Comparison of ENCODE assay signal across 10 cellular contexts in the genomic region with DNA sequence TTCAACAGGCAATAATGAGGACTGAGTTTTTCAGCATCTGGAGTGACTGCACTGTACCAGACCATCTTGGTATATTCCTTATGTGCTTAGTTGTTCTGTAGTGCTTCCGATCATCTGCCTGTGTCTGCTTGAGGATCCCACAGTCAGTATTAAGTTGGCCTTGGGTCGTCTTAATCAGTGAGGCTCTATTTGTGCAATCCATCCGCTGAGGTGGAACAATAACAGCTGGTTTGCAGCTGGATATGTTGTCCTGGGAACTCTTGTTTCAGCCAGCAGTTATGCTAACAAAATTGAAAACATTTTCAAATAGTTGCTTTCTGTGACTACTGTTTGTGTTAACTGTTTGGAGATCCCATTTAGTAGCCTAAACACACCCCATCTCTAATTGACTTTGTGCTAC.
DNase-seq lines count a peak whose midpoint lies in the region; TF ChIP-seq lines count a peak whose summit lies in the region.
"Had no signal": no experiment of that assay in that cellular context is flagged by ENCODE, and none has a peak within 500 bp of the region (broad histone marks: within the 10 kb centered on the region; RNA-seq: fewer than 3 reads in every experiment).

No MANE protein-coding gene starts in this region.

- H3K4me3 ChIP-seq in fibroblast of the aortic adventitia (ENCODE audit: low read depth, low read length), result no peak overlapping the region
- H3K4me3 ChIP-seq in uterus, result no peak overlapping the region

- H3K27ac ChIP-seq in uterus, result peak overlapping the region; percentile 49 to 79

- H3K4me3 Mint-ChIP-seq in CD14-positive monocyte, result no peak overlapping the region

- TF ChIP-seq CTCF in fibroblast of the aortic adventitia (IDR thresholded peaks at IDR 0.05; ENCODE audit: insufficient read depth, low read length) (no peak), uterus (IDR thresholded peaks at IDR 0.05) (no peak), GM20000 (IDR thresholded peaks at IDR 0.05; ENCODE audit: extremely low read depth, missing control alignments) (no peak), CD14-positive monocyte (IDR thresholded peaks at IDR 0.05) (no peak)

- peaks cover 0 to 2% (median 2%) of the 10 kb centered on the region in 3 donors for H3K27me3 Mint-ChIP-seq in CD14-positive monocyte (ENCODE audit: low read depth in 3 of 3)

- H3K27me3 ChIP-seq in uterus, result no peaks in the 10 kb centered on the region

- H3K36me3 Mint-ChIP-seq in CD14-positive monocyte, result no peaks in the 10 kb centered on the region

- no peaks in the 10 kb centered on the region for H3K9me3 Mint-ChIP-seq in CD14-positive monocyte

- DNase-seq in NCI-H2171 (lab: John Stamatoyannopoulos, UW), result peak; percentile 8
- peak; percentile 83 for DNase-seq in fibroblast of the aortic adventitia (ENCODE audit: low read depth)
- peak; percentile 65 for DNase-seq in myocyte (ENCODE audit: low read depth)
- DNase-seq in uterus, result peak; percentile 22 to 52
- DNase-seq in activated CD4-positive, alpha-beta T cell treated with anti-CD3 and anti-CD28 coated beads, Interleukin-2, amount 50 U/mL, for 1 hour, result no peak
- no peak for DNase-seq in GM20000 (ENCODE audit: low spot score)
- no peak for DNase-seq in CD14-positive monocyte (ENCODE audit: low spot score)
- DNase-seq: activated CD4-positive, CD25-positive, alpha-beta regulatory T cell treated with anti-CD3 and anti-CD28 coated beads, Interleukin-2, amount 50 U/mL, for 72 hours; NCI-H82; stimulated activated CD4-positive, alpha-beta T cell treated with anti-CD3 and anti-CD28 coated beads, Interleukin-12 subunit alpha, Interleukin-12 subunit beta, amount 100 ng/mL, for 4 hours had no signal

- no peaks in the 10 kb centered on the region for H3K9me3 ChIP-seq in uterus

- H3K36me3 ChIP-seq in uterus, result no peaks in the 10 kb centered on the region

- H3K27ac Mint-ChIP-seq in CD14-positive monocyte, result no peak overlapping the region

- peaks cover 4% of the 10 kb centered on the region for H3K4me1 Mint-ChIP-seq in CD14-positive monocyte

- intact Hi-C loops in uterus (cut with DNase I; ENCODE audit: low total_unique reads) (no loop called here), CD14-positive monocyte (cut with micrococcal nuclease) (no loop called here)

- H3K4me1 ChIP-seq in uterus, result peaks cover 7 to 10% of the 10 kb centered on the region in 2 donors

- no peak for TF ChIP-seq POLR2A in uterus (IDR thresholded peaks at IDR 0.05)

Comparison
In these comparisons a context has a peak if more than half of its experiments do, and no peak if none do; other contexts are left out.
1. DNase-seq: peak in NCI-H2171 (single experiment), fibroblast of the aortic adventitia (single experiment), myocyte (single experiment) and uterus (2 of 2); none in activated CD4-positive, alpha-beta T cell treated with anti-CD3 and anti-CD28 coated beads, Interleukin-2, amount 50 U/mL, for 1 hour (single experiment), GM20000 (single experiment) and CD14-positive monocyte (single experiment).